27 cellular contexts compared by ENCODE assay signal in genomic region chr9:121048618-121049017, GRCh38. TPM values are rescaled to one million over a fixed set of nuclear protein-coding genes. Genes with fewer than 3 reads are reported as not detected.
DNase-seq lines count a peak whose midpoint lies in the region; ATAC-seq, FAIRE-seq and TF ChIP-seq lines count a peak whose summit lies in the region.
"Had no signal": no experiment of that assay in that cellular context is flagged by ENCODE, and none has a peak within 500 bp of the region (broad histone marks: within the 10 kb centered on the region; RNA-seq: fewer than 3 reads in every experiment).

No MANE protein-coding gene starts in this region.

- CTCF ChIA-PET in A549 (lab: Yijun Ruan, JAX) (interaction anchor here (0.8 to 7.4 kb wide), 7 partner anchors 12 to 294 kb away, joined by 3 to 55 read pairs (median 5); no protein-coding TSS in a partner anchor), IMR-90 (lab: Yijun Ruan, JAX) (interaction anchor here (0.6 to 1.0 kb wide), 4 partner anchors 12 to 118 kb away, joined by 3 read pairs; no protein-coding TSS in a partner anchor), GM10248 (lab: Yijun Ruan, JAX) (interaction anchor here (0.9 to 7.4 kb wide), 5 partner anchors 11 to 63 kb away, joined by 3 to 56 read pairs (median 5); no protein-coding TSS in a partner anchor)

- no TSS peak for BruUV-seq in IMR-90 (replicated peaks; lab: Mats Ljungman, UMichigan)

- H4K5ac ChIP-seq in IMR-90 (ENCODE audit: low read depth, low read length), result no peak overlapping the region; the same call in 1 of the 2 replicates

- H3K18ac ChIP-seq in IMR-90 (ENCODE audit: low read depth, low read length), result no peak overlapping the region

- TF ChIP-seq RAD21 in A549 (conservative IDR thresholded peaks at IDR 0.05 in 1 of 2, IDR thresholded peaks at IDR 0.05 in 1 of 2) (no peak), IMR-90 (IDR thresholded peaks at IDR 0.05; ENCODE audit: low read length) (no peak)

- no peak overlapping the region for H2AK5ac ChIP-seq in IMR-90 (ENCODE audit: low read depth, low read length)

- H3K4me1 ChIP-seq in A549 (peaks cover 51% of the 10 kb centered on the region), IMR-90 (ENCODE audit: control insufficient read depth, insufficient read depth, low read length) (peaks cover 2% of the 10 kb centered on the region), duodenal mucosa (ENCODE audit: control insufficient read depth in 1 of 2, insufficient read depth in 2 of 2, low read length in 2 of 2) (peaks cover 4% of the 10 kb centered on the region in 2 donors), right lobe of liver (peaks cover 0 to 16% (median 4%) of the 10 kb centered on the region in 4 donors)
- H3K4me1 ChIP-seq: esophagus squamous epithelium had no signal

- H4K91ac ChIP-seq in IMR-90 (ENCODE audit: insufficient read depth, low read depth, low read length), result no peak overlapping the region

- H2AFZ ChIP-seq in IMR-90 (replicated peaks; ENCODE audit: low read length, poor library complexity), result no peak overlapping the region

- in situ Hi-C loops in IMR-90 (cut with MboI; ENCODE audit: low sequenced_read_pairs), result no loop called here

- ATAC-seq in A549, result peak; percentile 25 to 56; a peak in 3 of 6 replicates
- ATAC-seq in IMR-90 (ENCODE audit: low read depth), result peak; percentile 99
- no peak for ATAC-seq in right lobe of liver
- no peak for ATAC-seq in HG03280 (IDR thresholded peaks at IDR 0.05; ENCODE audit: unreplicated experiment)
- ATAC-seq: activated CD8-positive, alpha-beta T cell treated with anti-CD3 and anti-CD28 coated beads, Interleukin-2, amount 10 ng/mL, durations not matched to agents 7 days and 5 days; left cardiac atrium; natural killer cell treated with Interleukin-12 subunit alpha and Interleukin-12 subunit beta and Interleukin-15 and Interleukin-18, amount 100 ng/mL, for 72 hours; stimulated activated naive B cell treated with anti-CD40 and anti-IgM and Interleukin-4, amounts not matched to agents 10 μg/mL and 1 μg/mL and 100 μg/mL, for 72 hours had no signal

- FAIRE-seq in A549 (lab: Jason Lieb, UNC), result no peak
- FAIRE-seq: GM12891 had no signal

- no peak overlapping the region for H2BK20ac ChIP-seq in IMR-90 (ENCODE audit: low read depth, low read length)

- no peak for TF ChIP-seq EP300 in A549 (IDR thresholded peaks at IDR 0.05)

- H3K4ac ChIP-seq in IMR-90 (ENCODE audit: low read depth, low read length), result no peak overlapping the region; the same call in 1 of the 2 replicates

- H3K56ac ChIP-seq in IMR-90 (ENCODE audit: extremely low read depth, insufficient read depth, low read length), result no peak overlapping the region

- H3K79me1 ChIP-seq in IMR-90 (ENCODE audit: low read depth in 1 of 2, low read length in 2 of 2), result no peaks in the 10 kb centered on the region

- H3K36me3 ChIP-seq in IMR-90 (ENCODE audit: control insufficient read depth, insufficient read depth, low read length) (no peaks in the 10 kb centered on the region), duodenal mucosa (ENCODE audit: control insufficient read depth in 1 of 2, insufficient read depth in 2 of 2, low read length in 2 of 2) (no peaks in the 10 kb centered on the region), right lobe of liver (peaks cover 0 to 23% (median 0%) of the 10 kb centered on the region in 4 donors)
- H3K36me3 ChIP-seq: esophagus squamous epithelium, Peyer's patch, upper lobe of left lung had no signal

- no peaks in the 10 kb centered on the region; the same call in 1 of the 2 replicates for H3K9me1 ChIP-seq in IMR-90 (ENCODE audit: insufficient read depth, low read length)

- no peak for TF ChIP-seq POLR2A in A549 (IDR thresholded peaks at IDR 0.05; ENCODE audit: low read length)
- TF ChIP-seq POLR2A in IMR-90 (IDR thresholded peaks at IDR 0.05; ENCODE audit: low read depth, low read length), result no peak
- TF ChIP-seq POLR2A in right lobe of liver (IDR thresholded peaks at IDR 0.05), result no peak

- H2BK5ac ChIP-seq in IMR-90 (ENCODE audit: low read depth, low read length, poor library complexity, severe bottlenecking), result no peak overlapping the region

- intact Hi-C loops in IMR-90 (cut with micrococcal nuclease), result no loop called here
- intact Hi-C loops in right lobe of liver (cut with DNase I), result no loop called here

- TF ChIP-seq CTCF in A549 (IDR thresholded peaks at IDR 0.05) (no peak), IMR-90 (conservative IDR thresholded peaks at IDR 0.05; ENCODE audit: low read depth, low read length) (no peak), right lobe of liver (IDR thresholded peaks at IDR 0.05) (no peak), GM10248 (IDR thresholded peaks at IDR 0.05; ENCODE audit: control extremely low read depth, extremely low read depth, low read depth, missing control alignments) (no peak)

- H3K4me2 ChIP-seq in A549, result peak overlapping the region; percentile 85
- no peak overlapping the region for H3K4me2 ChIP-seq in IMR-90 (ENCODE audit: low read depth, low read length)

- H3K4me3 ChIP-seq in A549, result peak overlapping the region; percentile 44
- no peak overlapping the region for H3K4me3 ChIP-seq in IMR-90 (ENCODE audit: insufficient read depth, low read depth, low read length)
- peak overlapping the region; percentile 25 to 41 for H3K4me3 ChIP-seq in duodenal mucosa (ENCODE audit: low read depth in 1 of 2, low read length in 2 of 2)
- peak overlapping the region; percentile 36 to 60 (median 58) for H3K4me3 ChIP-seq in right lobe of liver
- H3K4me3 ChIP-seq: esophagus squamous epithelium, Peyer's patch had no signal

- H3K9ac ChIP-seq in IMR-90 (ENCODE audit: low read depth, low read length) (no peak overlapping the region), duodenal mucosa (ENCODE audit: low read depth in 1 of 2, low read length in 2 of 2) (no peak overlapping the region)

- DNase-seq in A549 (ENCODE audit: low read depth in 1 of 2, low spot score in 1 of 2) (no peak), IMR-90 (peak; percentile 57), right lobe of liver (no peak), superior temporal gyrus (ENCODE audit: extremely low spot score) (no peak), GM10248 (ENCODE audit: extremely low spot score) (no peak), NCI-H510A (lab: John Stamatoyannopoulos, UW) (no peak)
- DNase-seq: activated CD8-positive, alpha-beta T cell treated with anti-CD3 and anti-CD28 coated beads, Interleukin-2, amount 10 ng/mL, durations not matched to agents 7 days and 5 days; aorta; CD4-positive, alpha-beta memory T cell; cortex of kidney; EL; esophagus squamous epithelium; H9; immature natural killer cell; Karpas-422; left cardiac atrium; NCI-H1417 treated with DMSO at 0.1 percent for 48 hours; NCI-H345; Peyer's patch; SHP77; stimulated activated naive B cell treated with anti-CD40 and anti-IgM and Interleukin-4, amounts not matched to agents 10 μg/mL and 1 μg/mL and 100 μg/mL, for 72 hours; substantia nigra; upper lobe of left lung had no signal

- no peak overlapping the region; a peak in 1 of 4 replicates for H4K8ac ChIP-seq in IMR-90 (ENCODE audit: low read depth in 2 of 2, low read length in 2 of 2)

- no peaks in the 10 kb centered on the region for H3K27me3 ChIP-seq in IMR-90 (ENCODE audit: control insufficient read depth, insufficient read depth, low read length)
- H3K27me3 ChIP-seq in duodenal mucosa (ENCODE audit: control insufficient read depth in 1 of 2, insufficient read depth in 2 of 2, low read length in 2 of 2), result no peaks in the 10 kb centered on the region
- no peaks in the 10 kb centered on the region for H3K27me3 ChIP-seq in right lobe of liver
- H3K27me3 ChIP-seq: esophagus squamous epithelium, Peyer's patch, upper lobe of left lung had no signal

- H4K20me1 ChIP-seq in IMR-90 (ENCODE audit: insufficient read depth, low read length), result no peaks in the 10 kb centered on the region

- H2BK120ac ChIP-seq in IMR-90 (ENCODE audit: low read depth, low read length), result peak overlapping the region; percentile 24; the same call in 1 of the 2 replicates

- POLR2A ChIA-PET in A549 (lab: Yijun Ruan, JAX) (no interaction called here), IMR-90 (lab: Charles Lee; ENCODE audit: unreplicated experiment) (interaction anchor here (0.6 kb wide), 1 partner anchor 58 kb away, joined by 3 read pairs; no protein-coding TSS in a partner anchor), GM10248 (lab: Yijun Ruan, JAX) (no interaction called here)

- H2AK9ac ChIP-seq in IMR-90 (replicated peaks; ENCODE audit: low read depth, low read length, poor library complexity), result no peak overlapping the region

- H3K9me3 ChIP-seq in A549 (no peaks in the 10 kb centered on the region), IMR-90 (ENCODE audit: control insufficient read depth, insufficient read depth, low read length) (no peaks in the 10 kb centered on the region), duodenal mucosa (ENCODE audit: control insufficient read depth in 1 of 2, low read length in 2 of 2) (no peaks in the 10 kb centered on the region), right lobe of liver (no peaks in the 10 kb centered on the region)
- H3K9me3 ChIP-seq: esophagus squamous epithelium, Peyer's patch, upper lobe of left lung had no signal

- no peak overlapping the region for H3K23ac ChIP-seq in IMR-90 (ENCODE audit: low read depth, low read length)

- dilution Hi-C loops in IMR-90 (cut with HindIII; ENCODE audit: low sequenced_read_pairs, unreplicated experiment), result no loop called here

- no peak overlapping the region for H3K14ac ChIP-seq in IMR-90 (replicated peaks; ENCODE audit: low read depth, low read length)

- no peak overlapping the region for H2BK15ac ChIP-seq in IMR-90 (ENCODE audit: low read depth, low read length)

- peak overlapping the region; percentile 70 to 86 for H3K27ac ChIP-seq in A549
- no peak overlapping the region; the same call in 1 of the 2 replicates for H3K27ac ChIP-seq in IMR-90 (ENCODE audit: insufficient read depth, low read length)
- H3K27ac ChIP-seq in duodenal mucosa (ENCODE audit: low read depth, low read length), result no peak overlapping the region
- peak overlapping the region in 2 of 3 donors; percentile 9 to 89 for H3K27ac ChIP-seq in right lobe of liver
- H3K27ac ChIP-seq: esophagus squamous epithelium, Peyer's patch, upper lobe of left lung had no signal

RNA-seq across cellular contexts. Expression of gene C5, which starts 1.5 kb away (rescaled TPM):
- polyA plus RNA-seq in A549 (2011; rRNA removed) (115 and 119 TPM in 2 replicates), A549 (2017; fragmentation: RNase III; extraction: RNeasy Plus Mini Kit Qiagen cat#74134 plus additional on column Dnase treatment) (16.2 to 17.9 TPM (median 17.1 TPM) in 3 replicates), IMR-90 (2012; rRNA removed) (1.0 and 1.5 TPM in 2 replicates)
- polyA plus RNA-seq in A549 (2012; cell fraction: cytosol; rRNA removed), result 8.3 and 8.7 TPM in 2 replicates
- 15.0 and 18.9 TPM in 2 replicates for polyA plus RNA-seq in A549 (2012; cell fraction: nucleus; rRNA removed)
- polyA minus RNA-seq in A549 (2011; rRNA and poly(A)+ RNA removed), result 31.3 and 41.7 TPM in 2 replicates
- total RNA-seq in IMR-90 (2012; rRNA removed) (2.3 and 2.8 TPM in 2 replicates), right lobe of liver (100 to 1,000 TPM; 251 to 616 (median 411) TPM)
- polyA plus RNA-seq in IMR-90 (2012; cell fraction: cytosol; rRNA removed), result 0.17 and 0.57 TPM in 2 replicates
- polyA plus RNA-seq in IMR-90 (2012; cell fraction: nucleus; rRNA removed; ENCODE audit: low replicate concordance), result 0.40 and 3.3 TPM in 2 replicates

RNA-seq across cellular contexts. Expression of gene CNTRL, which starts 26.1 kb away (rescaled TPM):
- polyA plus RNA-seq in A549 (2011; rRNA removed) (13.0 and 15.0 TPM in 2 replicates), A549 (2017; fragmentation: RNase III; extraction: RNeasy Plus Mini Kit Qiagen cat#74134 plus additional on column Dnase treatment) (5.1 to 5.7 TPM (median 5.6 TPM) in 3 replicates), IMR-90 (2012; rRNA removed) (3.6 and 4.5 TPM in 2 replicates)
- 2.9 and 3.0 TPM in 2 replicates for polyA plus RNA-seq in A549 (2012; cell fraction: cytosol; rRNA removed)
- 4.2 and 5.1 TPM in 2 replicates for polyA plus RNA-seq in A549 (2012; cell fraction: nucleus; rRNA removed)
- 8.9 and 10.5 TPM in 2 replicates for polyA minus RNA-seq in A549 (2011; rRNA and poly(A)+ RNA removed)
- total RNA-seq in IMR-90 (2012; rRNA removed) (7.3 and 10.6 TPM in 2 replicates), right lobe of liver (1 to 10 TPM; 2.8 to 5.6 (median 4.2) TPM)
- 0.68 and 1.4 TPM in 2 replicates for polyA plus RNA-seq in IMR-90 (2012; cell fraction: cytosol; rRNA removed)
- polyA plus RNA-seq in IMR-90 (2012; cell fraction: nucleus; rRNA removed; ENCODE audit: low replicate concordance), result 1.7 and 6.9 TPM in 2 replicates

Comparison
In these comparisons a context has a peak if more than half of its experiments do, and no peak if none do; other contexts are left out.
1. ATAC-seq: peak in A549 (2 of 2) and IMR-90 (single experiment); none in right lobe of liver (0 of 4) and HG03280 (single experiment).
2. H3K27ac ChIP-seq: peak in A549 (2 of 2) and right lobe of liver (2 of 3); none in IMR-90 (single experiment) and duodenal mucosa (single experiment).
3. RNA of gene C5, which starts 1.5 kb away (total RNA-seq): 251 to 616 TPM in right lobe of liver; 2.3 to 2.8 TPM in IMR-90; every median in the first group is over 10 times any median in the second.